ENCODE assay signal across 20 cellular contexts in the genomic region with DNA sequence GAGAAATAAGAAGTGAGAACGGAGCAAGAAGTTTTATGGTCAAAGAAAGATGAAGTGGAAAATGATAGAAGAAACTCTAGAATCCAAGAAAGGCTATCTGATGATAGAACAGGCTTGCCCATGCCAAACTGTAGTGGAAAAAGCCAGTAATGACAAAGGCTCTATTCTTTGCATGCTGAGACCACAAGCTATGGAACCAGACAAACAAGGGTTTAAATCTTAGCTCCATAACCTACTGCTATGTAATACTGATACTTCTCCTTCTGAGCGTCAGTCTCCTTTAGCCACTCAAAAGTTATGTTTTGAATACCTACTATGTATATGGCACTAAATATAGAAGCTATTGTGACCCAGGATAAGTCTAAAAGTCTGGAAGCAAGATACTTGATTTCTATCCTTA.
"Had no signal": no experiment of that assay in that cellular context is flagged by ENCODE, and none has a peak within 500 bp of the region (broad histone marks: within the 10 kb centered on the region; RNA-seq: fewer than 3 reads in every experiment).

No MANE protein-coding gene starts in this region.

- ATAC-seq: gastrocnemius medialis; heart right ventricle; left cardiac atrium; left lung; naive thymus-derived CD8-positive, alpha-beta T cell; sciatic nerve; stimulated activated effector memory CD8-positive, alpha-beta T cell treated with anti-CD3 and anti-CD28 coated beads, Interleukin-12 subunit alpha, Interleukin-12 subunit beta, amount 100 ng/mL, for 72 hours; stimulated activated naive CD8-positive, alpha-beta T cell treated with anti-CD3 and anti-CD28 coated beads, Interleukin-15, Interleukin-2, amounts not matched to agents 100 U/mL and 50 U/mL, for 24 hours had no signal

- DNase-seq: dermis blood vessel endothelial cell; effector memory CD4-positive, alpha-beta T cell; erythroblast; gastrocnemius medialis; heart right ventricle; hippocampal formation; left cardiac atrium; left lung; mesendoderm; naive thymus-derived CD8-positive, alpha-beta T cell; nephron progenitor cell; occipital lobe; ovary; stimulated activated CD4-positive, alpha-beta T cell treated with anti-CD3 and anti-CD28 coated beads, Interleukin-12 subunit alpha, Interleukin-12 subunit beta, amount 100 ng/mL, for 4 hours; stimulated activated CD4-positive, alpha-beta T cell treated with anti-CD3 and anti-CD28 coated beads, Interleukin-1b, Interleukin-23, amount 100 ng/mL, for 48 hours; stimulated activated CD4-positive, alpha-beta T cell treated with anti-CD3 and anti-CD28 coated beads, Interleukin-4, amount 100 ng/mL, for 1 hour; stimulated activated naive CD8-positive, alpha-beta T cell treated with anti-CD3 and anti-CD28 coated beads, Interleukin-15, Interleukin-2, amounts not matched to agents 100 U/mL and 50 U/mL, for 24 hours; upper lobe of left lung had no signal
